In the genomic region with DNA sequence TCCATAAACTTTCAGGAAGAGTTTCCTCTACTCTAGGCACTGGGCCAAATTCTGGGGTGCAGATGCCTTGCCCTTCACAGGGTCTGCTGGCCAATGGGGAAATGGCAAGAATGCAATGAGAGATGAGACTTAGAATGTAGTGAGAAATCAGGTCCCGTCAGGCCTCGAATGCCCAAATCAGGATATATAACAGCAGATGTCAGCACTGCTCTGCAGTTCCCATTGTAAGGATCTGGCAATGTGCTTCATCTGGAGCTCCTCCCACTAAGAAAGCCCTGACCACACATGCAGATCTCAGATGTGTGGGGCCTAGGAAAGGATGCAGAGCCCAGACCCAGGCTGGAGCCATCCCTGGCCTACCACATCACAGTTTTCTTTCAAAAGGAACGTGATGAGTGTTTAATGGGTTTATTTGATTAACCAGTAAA, we compare ENCODE assay signal across 8 cellular contexts. TPM values are rescaled to one million over a fixed set of nuclear protein-coding genes. Genes with fewer than 3 reads are reported as not detected.
A peak's percentile ranks its signal among the peaks of the same experiment; 100 is the strongest.
DNase-seq lines count a peak whose midpoint lies in the region; ATAC-seq and TF ChIP-seq lines count a peak whose summit lies in the region.

No MANE protein-coding gene starts in this region.

- H3K4me1 Mint-ChIP-seq in CD14-positive monocyte, result peaks cover 9% of the 10 kb centered on the region

- TF ChIP-seq CTCF in CD14-positive monocyte (IDR thresholded peaks at IDR 0.05), result peak; percentile 44

- no peaks in the 10 kb centered on the region for H3K36me3 Mint-ChIP-seq in CD14-positive monocyte

- no peaks in the 10 kb centered on the region for H3K9me3 Mint-ChIP-seq in CD14-positive monocyte

- peaks cover 0 to 6% (median 3%) of the 10 kb centered on the region in 3 donors for H3K27me3 Mint-ChIP-seq in CD14-positive monocyte (ENCODE audit: low read depth in 3 of 3)

- no peak overlapping the region for H3K4me3 Mint-ChIP-seq in CD14-positive monocyte

- ATAC-seq in HG03039 (IDR thresholded peaks at IDR 0.05; ENCODE audit: unreplicated experiment) (no peak), GM18517 (IDR thresholded peaks at IDR 0.05; ENCODE audit: unreplicated experiment) (no peak)

- intact Hi-C loops in CD14-positive monocyte (cut with micrococcal nuclease), result loop anchor here in 1 of 2 donors (10.0 kb wide), 1 partner anchor 210 kb away; no protein-coding TSS in a partner anchor

- no peak for DNase-seq in CD14-positive monocyte (ENCODE audit: low spot score)
- DNase-seq in NOMO-1 (lab: John Stamatoyannopoulos, UW; ENCODE audit: unreplicated experiment in 2 of 2), result peak; percentile 29 to 42
- peak; percentile 94 for DNase-seq in epidermal melanocyte (ENCODE audit: insufficient read length, low spot score)
- peak; percentile 86 for DNase-seq in midbrain (lab: John Stamatoyannopoulos, UW)
- no peak for DNase-seq in NCI-H1930 (lab: John Stamatoyannopoulos, UW)
- DNase-seq in NCI-H1092 (lab: John Stamatoyannopoulos, UW), result no peak

- no peak overlapping the region for H3K27ac Mint-ChIP-seq in CD14-positive monocyte

RNA-seq across cellular contexts. Expression of gene LPCAT2, which starts 13.9 kb away (rescaled TPM):
- polyA plus RNA-seq in CD14-positive monocyte, result 10 to 100 TPM; 47.1 to 49.7 TPM

RNA-seq across cellular contexts. Expression of gene MMP2, which starts 16.0 kb away (rescaled TPM):
- polyA plus RNA-seq in CD14-positive monocyte, result not detected

Comparison
In these comparisons a context has a peak if more than half of its experiments do, and no peak if none do; other contexts are left out.
1. DNase-seq: peak in NOMO-1 (2 of 2), epidermal melanocyte (single experiment) and midbrain (single experiment); none in CD14-positive monocyte (single experiment), NCI-H1930 (0 of 2) and NCI-H1092 (single experiment).